8 cellular contexts compared by ENCODE assay signal in the genomic region with DNA sequence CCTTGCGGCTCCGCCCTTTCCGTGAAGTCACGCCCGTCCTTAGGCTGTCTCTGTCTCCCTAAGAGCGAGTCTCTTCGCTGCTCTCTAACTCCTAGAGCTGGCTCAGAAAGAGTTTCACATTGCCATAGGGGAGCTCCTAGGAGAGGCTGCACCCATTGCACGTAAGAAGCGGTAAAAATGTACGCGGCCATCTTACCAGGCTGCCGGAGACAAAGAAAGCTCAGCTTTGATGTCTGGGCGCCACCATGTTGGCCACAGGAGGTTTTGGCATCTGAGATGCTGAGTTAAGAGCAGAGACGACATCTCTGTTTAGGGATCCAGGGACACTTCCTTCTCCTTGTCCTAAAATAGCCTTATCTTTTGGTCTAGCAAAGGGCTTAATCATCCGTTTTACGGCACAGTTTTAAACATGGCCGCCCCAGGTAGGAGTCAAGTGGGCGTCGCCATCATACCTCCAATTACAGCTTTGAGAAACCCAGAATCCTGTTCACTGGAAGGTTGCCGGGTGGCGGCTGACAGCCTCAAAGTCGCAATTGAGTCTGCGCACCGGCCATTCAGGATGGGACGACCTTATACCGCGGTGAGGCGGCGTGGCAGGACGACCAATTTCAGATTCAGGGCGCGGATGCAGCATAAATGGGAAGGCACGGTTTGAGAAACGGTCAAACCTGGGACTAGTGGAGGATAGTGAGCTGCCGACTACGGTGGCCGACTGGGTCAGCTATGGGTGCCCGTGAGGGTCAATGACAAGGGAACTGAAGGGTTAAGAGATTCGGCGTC. TPM values are rescaled to one million over a fixed set of nuclear protein-coding genes. Genes with fewer than 3 reads are reported as not detected.
A peak's percentile ranks its signal among the peaks of the same experiment; 100 is the strongest.
DNase-seq lines count a peak whose midpoint lies in the region; ATAC-seq and TF ChIP-seq lines count a peak whose summit lies in the region.

ZNF793 (plus strand) TSS at position 553 of the 780 bp plus-strand sequence. CDS start 16,501 bp downstream, outside the sequence.

- H3K27ac ChIP-seq in RWPE2 (ENCODE audit: poor library complexity, severe bottlenecking) (peak within 1 kb of the TSS; percentile 80), heart left ventricle (peak within 1 kb of the TSS; percentile 86 to 98 (median 93)), ovary (peak within 1 kb of the TSS; percentile 82 to 92), temporal lobe (ENCODE audit: low read depth, low read length) (peak within 1 kb of the TSS; percentile 96)

- TF ChIP-seq POLR2A in heart left ventricle (IDR thresholded peaks at IDR 0.05) (peak in 1 of 2 donors; percentile 13), ovary (IDR thresholded peaks at IDR 0.05) (peak; percentile 11)

- H3K9me3 ChIP-seq in RWPE2 (ENCODE audit: severe bottlenecking) (no peaks in the 10 kb centered on the region), heart left ventricle (peaks cover 0 to 33% (median 0%) of the 10 kb centered on the region in 12 donors), ovary (no peaks in the 10 kb centered on the region)

- H3K4me3 ChIP-seq in RWPE2 (ENCODE audit: severe bottlenecking) (peak within 1 kb of the TSS; percentile 80), heart left ventricle (peak within 1 kb of the TSS; percentile 62 to 87 (median 70)), ovary (peak within 1 kb of the TSS; percentile 74)

- TF ChIP-seq CTCF in RWPE2 (IDR thresholded peaks at IDR 0.05; ENCODE audit: poor library complexity, severe bottlenecking) (no peak), heart left ventricle (IDR thresholded peaks at IDR 0.05) (no peak), ovary (IDR thresholded peaks at IDR 0.05) (peak in 1 of 3 donors; percentile 21)

- H3K36me3 ChIP-seq in RWPE2 (ENCODE audit: low read depth) (peaks cover 28% of the 10 kb centered on the region), heart left ventricle (peaks cover 0 to 29% (median 15%) of the 10 kb centered on the region in 9 donors), ovary (no peaks in the 10 kb centered on the region)

- TF ChIP-seq EP300 in ovary (IDR thresholded peaks at IDR 0.05) = peak; percentile 10

- H3K4me1 ChIP-seq in RWPE2 (ENCODE audit: insufficient read depth, poor library complexity, severe bottlenecking) (no peaks in the 10 kb centered on the region), heart left ventricle (peaks cover 0 to 19% (median 5%) of the 10 kb centered on the region in 12 donors), ovary (ENCODE audit: insufficient read depth) (peaks cover 7% of the 10 kb centered on the region)

- peak; percentile 21 for DNase-seq in ELR (ENCODE audit: low read depth)
- DNase-seq in RWPE2 (ENCODE audit: low spot score) = peak; percentile 75
- DNase-seq in activated naive CD4-positive, alpha-beta T cell treated with anti-CD3 and anti-CD28 coated beads, Interleukin-2, amount 50 U/mL, for 16 hours = peak; percentile 78
- DNase-seq in heart left ventricle = peak; percentile 84 to 87 (median 86)
- peak; percentile 77 to 89 (median 86) for DNase-seq in ovary

- ATAC-seq in HG03432 (IDR thresholded peaks at IDR 0.05; ENCODE audit: unreplicated experiment) = peak; percentile 76
- peak; percentile 92 for ATAC-seq in RWPE2 (ENCODE audit: low read depth)
- peak; percentile 92 to 94 (median 94) for ATAC-seq in heart left ventricle
- no peak for ATAC-seq in GM19328 (IDR thresholded peaks at IDR 0.05; ENCODE audit: unreplicated experiment)

- WGBS in heart left ventricle, 4 donors = 0 to 1% (median 1%) methylated on average over 40 of the region's 40 CpGs
- 0 to 1% (median 0%) methylated on average over 40 of the region's 40 CpGs for WGBS in ovary, 3 donors

- no peaks in the 10 kb centered on the region for H3K27me3 ChIP-seq in RWPE2 (ENCODE audit: insufficient read depth, poor library complexity, severe bottlenecking)
- H3K27me3 ChIP-seq in heart left ventricle = no peaks in the 10 kb centered on the region
- no peaks in the 10 kb centered on the region for H3K27me3 ChIP-seq in ovary

- intact Hi-C loops in heart left ventricle (cut with DNase I) = loop anchor here in 6 of 10 donors (1.0 to 10.0 kb wide), 6 partner anchors 34 to 148 kb away; partner anchors contain the start of genes ZNF570 (in 4 of the 6), ZNF569 (in 2 of the 6) and ZFP30 (in 1 of the 6)
- intact Hi-C loops in ovary (cut with DNase I) = no loop called here

RNA-seq across cellular contexts. Expression of gene ZNF793, which starts in this region (rescaled TPM):
- total RNA-seq in heart left ventricle (1 to 10 TPM; 2.8 to 7.9 (median 6.2) TPM), ovary (10 to 100 TPM in 4 of 7 donors, 1 to 10 TPM in 3; 7.9 to 18.2 (median 11.6) TPM), temporal lobe (34.9 TPM)
- polyA plus RNA-seq in heart left ventricle (1 to 10 TPM; 4.1 to 4.9 TPM), ovary (1 to 10 TPM; 5.0 to 9.0 TPM)

Comparison
In these comparisons a context has a peak if more than half of its experiments do, and no peak if none do; other contexts are left out.
1. DNase-seq: peak in every context shown above with its lines; median percentile 86 in heart left ventricle; 86 in ovary; 78 in activated naive CD4-positive, alpha-beta T cell treated with anti-CD3 and anti-CD28 coated beads, Interleukin-2, amount 50 U/mL, for 16 hours; 75 in RWPE2; 21 in ELR.
2. intact Hi-C loops: an anchor here in heart left ventricle (1.0 to 10.0 kb wide); none called in ovary.